2 cellular contexts compared by ENCODE assay signal in genomic region chr3:64844558-64844957, GRCh38.
TF ChIP-seq lines count a peak whose summit lies in the region.

No MANE protein-coding gene starts in this region.

TF ChIP-seq in GM23338, 12 proteins besides CTCF, POLR2A, EP300 and RAD21:
- TF ChIP-seq, protein P1, sequence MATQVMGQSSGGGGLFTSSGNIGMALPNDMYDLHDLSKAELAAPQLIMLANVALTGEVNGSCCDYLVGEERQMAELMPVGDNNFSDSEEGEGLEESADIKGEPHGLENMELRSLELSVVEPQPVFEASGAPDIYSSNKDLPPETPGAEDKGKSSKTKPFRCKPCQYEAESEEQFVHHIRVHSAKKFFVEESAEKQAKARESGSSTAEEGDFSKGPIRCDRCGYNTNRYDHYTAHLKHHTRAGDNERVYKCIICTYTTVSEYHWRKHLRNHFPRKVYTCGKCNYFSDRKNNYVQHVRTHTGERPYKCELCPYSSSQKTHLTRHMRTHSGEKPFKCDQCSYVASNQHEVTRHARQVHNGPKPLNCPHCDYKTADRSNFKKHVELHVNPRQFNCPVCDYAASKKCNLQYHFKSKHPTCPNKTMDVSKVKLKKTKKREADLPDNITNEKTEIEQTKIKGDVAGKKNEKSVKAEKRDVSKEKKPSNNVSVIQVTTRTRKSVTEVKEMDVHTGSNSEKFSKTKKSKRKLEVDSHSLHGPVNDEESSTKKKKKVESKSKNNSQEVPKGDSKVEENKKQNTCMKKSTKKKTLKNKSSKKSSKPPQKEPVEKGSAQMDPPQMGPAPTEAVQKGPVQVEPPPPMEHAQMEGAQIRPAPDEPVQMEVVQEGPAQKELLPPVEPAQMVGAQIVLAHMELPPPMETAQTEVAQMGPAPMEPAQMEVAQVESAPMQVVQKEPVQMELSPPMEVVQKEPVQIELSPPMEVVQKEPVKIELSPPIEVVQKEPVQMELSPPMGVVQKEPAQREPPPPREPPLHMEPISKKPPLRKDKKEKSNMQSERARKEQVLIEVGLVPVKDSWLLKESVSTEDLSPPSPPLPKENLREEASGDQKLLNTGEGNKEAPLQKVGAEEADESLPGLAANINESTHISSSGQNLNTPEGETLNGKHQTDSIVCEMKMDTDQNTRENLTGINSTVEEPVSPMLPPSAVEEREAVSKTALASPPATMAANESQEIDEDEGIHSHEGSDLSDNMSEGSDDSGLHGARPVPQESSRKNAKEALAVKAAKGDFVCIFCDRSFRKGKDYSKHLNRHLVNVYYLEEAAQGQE (IDR thresholded peaks at IDR 0.05; ENCODE audit: unreplicated experiment), result peak; percentile 23
- TF ChIP-seq, protein P2, sequence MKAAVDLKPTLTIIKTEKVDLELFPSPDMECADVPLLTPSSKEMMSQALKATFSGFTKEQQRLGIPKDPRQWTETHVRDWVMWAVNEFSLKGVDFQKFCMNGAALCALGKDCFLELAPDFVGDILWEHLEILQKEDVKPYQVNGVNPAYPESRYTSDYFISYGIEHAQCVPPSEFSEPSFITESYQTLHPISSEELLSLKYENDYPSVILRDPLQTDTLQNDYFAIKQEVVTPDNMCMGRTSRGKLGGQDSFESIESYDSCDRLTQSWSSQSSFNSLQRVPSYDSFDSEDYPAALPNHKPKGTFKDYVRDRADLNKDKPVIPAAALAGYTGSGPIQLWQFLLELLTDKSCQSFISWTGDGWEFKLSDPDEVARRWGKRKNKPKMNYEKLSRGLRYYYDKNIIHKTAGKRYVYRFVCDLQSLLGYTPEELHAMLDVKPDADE (IDR thresholded peaks at IDR 0.05), result no peak
- TF ChIP-seq POLR2AphosphoS5 (IDR thresholded peaks at IDR 0.05; ENCODE audit: low read depth), result no peak

TF ChIP-seq in HEK293, 187 proteins besides CTCF, POLR2A, EP300 and RAD21:
- TF ChIP-seq, protein P1 (tag by site-specific recombination; IDR thresholded peaks at IDR 0.05), result 0 out of 2 replicates have a peak, but pooled peaks have one; percentile 34
- no peak for TF ChIP-seq KLF1 (tag by site-specific recombination; IDR thresholded peaks at IDR 0.05)
- no peak for TF ChIP-seq ZNF624 (tag by site-specific recombination; IDR thresholded peaks at IDR 0.05)
- no peak for TF ChIP-seq ZFP69B (tag by site-specific recombination; IDR thresholded peaks at IDR 0.05)
- TF ChIP-seq ZNF335 (tag by site-specific recombination; conservative IDR thresholded peaks at IDR 0.05), result no peak
- no peak for TF ChIP-seq ZXDB (tag by site-specific recombination; IDR thresholded peaks at IDR 0.05)
- TF ChIP-seq ZNF610 (tag by site-specific recombination; IDR thresholded peaks at IDR 0.05; ENCODE audit: borderline replicate concordance), result no peak
